In genomic region chr4:171378323-171378722, GRCh38 we compare ENCODE assay signal across 23 cellular contexts.
A peak's percentile ranks its signal among the peaks of the same experiment; 100 is the strongest.
DNase-seq lines count a peak whose midpoint lies in the region; ATAC-seq, FAIRE-seq and TF ChIP-seq lines count a peak whose summit lies in the region.
"Had no signal": no experiment of that assay in that cellular context is flagged by ENCODE, and none has a peak within 500 bp of the region (broad histone marks: within the 10 kb centered on the region; RNA-seq: fewer than 3 reads in every experiment).

No MANE protein-coding gene starts in this region.

- H2AFZ ChIP-seq in PC-3 (ENCODE audit: low read length) (no peak overlapping the region), neural cell (ENCODE audit: low read depth, low read length) (no peak overlapping the region)

- no peaks in the 10 kb centered on the region for H3K9me3 Mint-ChIP-seq in CD4-positive, alpha-beta T cell
- H3K9me3 Mint-ChIP-seq: IgD-negative memory B cell had no signal

- H3K27ac ChIP-seq in PC-3 (ENCODE audit: low read length): no peak overlapping the region
- H3K27ac ChIP-seq in brain microvascular endothelial cell: no peak overlapping the region
- peak overlapping the region; percentile 48 for H3K27ac ChIP-seq in neural cell (ENCODE audit: low read length)
- no peak overlapping the region for H3K27ac ChIP-seq in upper lobe of left lung
- H3K27ac ChIP-seq in CD4-positive, alpha-beta T cell (ENCODE audit: low read depth, low read length): no peak overlapping the region
- H3K27ac ChIP-seq: BLaER1, SK-N-MC had no signal

- H3F3A ChIP-seq in PC-3 (ENCODE audit: low read length, unreplicated experiment): no peaks in the 10 kb centered on the region
- peaks cover 4% of the 10 kb centered on the region for H3F3A ChIP-seq in neural cell (ENCODE audit: insufficient read depth, low read length, poor library complexity, severe bottlenecking)

- H3K27me3 Mint-ChIP-seq in CD4-positive, alpha-beta T cell: no peaks in the 10 kb centered on the region
- H3K27me3 Mint-ChIP-seq: CD8-positive, alpha-beta memory T cell; IgD-negative memory B cell had no signal

- H3K27ac Mint-ChIP-seq in CD4-positive, alpha-beta T cell: no peak overlapping the region
- H3K27ac Mint-ChIP-seq: CD8-positive, alpha-beta memory T cell; IgD-negative memory B cell had no signal

- in situ Hi-C loops in brain microvascular endothelial cell (cut with HindIII; ENCODE audit: low pct_ligation_motif_present, low sequenced_read_pairs): no loop called here

- H3K4me1 Mint-ChIP-seq in CD4-positive, alpha-beta T cell (ENCODE audit: low read depth): no peaks in the 10 kb centered on the region
- H3K4me1 Mint-ChIP-seq: CD8-positive, alpha-beta memory T cell; IgD-negative memory B cell had no signal

- TF ChIP-seq POLR2A in upper lobe of left lung (IDR thresholded peaks at IDR 0.05): no peak

- H3K4me3 Mint-ChIP-seq in CD4-positive, alpha-beta T cell: no peak overlapping the region
- H3K4me3 Mint-ChIP-seq: CD8-positive, alpha-beta memory T cell; IgD-negative memory B cell had no signal

- no peak for TF ChIP-seq RAD21 in neural cell (conservative IDR thresholded peaks at IDR 0.05)

- FAIRE-seq in D721Med (lab: Jason Lieb, UNC): peak; percentile 35
- FAIRE-seq: A204.1, GM12892, HTR-8/SVneo had no signal

- H3K4me3 ChIP-seq in PC-3 (ENCODE audit: low read length) (no peak overlapping the region), brain microvascular endothelial cell (ENCODE audit: low read depth, low read length) (no peak overlapping the region), neural cell (ENCODE audit: low read length) (peak overlapping the region; percentile 22), upper lobe of left lung (no peak overlapping the region)
- H3K4me3 ChIP-seq: BLaER1, SK-N-MC had no signal

- CTCF ChIA-PET in PC-3 (lab: Charles Lee): interaction anchor here (0.6 kb wide), 1 partner anchor 58 kb away, joined by 3 read pairs; no protein-coding TSS in a partner anchor
- CTCF ChIA-PET in CD4-positive, alpha-beta T cell (lab: Charles Lee): no interaction called here

- intact Hi-C loops in PC-3 (cut with micrococcal nuclease): no loop called here
- intact Hi-C loops in CD4-positive, alpha-beta T cell (cut with DNase I, micrococcal nuclease): no loop called here

- no peaks in the 10 kb centered on the region for H3K27me3 ChIP-seq in PC-3 (ENCODE audit: low read length)
- H3K27me3 ChIP-seq in brain microvascular endothelial cell (replicated peaks): no peaks in the 10 kb centered on the region
- H3K27me3 ChIP-seq in neural cell (ENCODE audit: insufficient read depth, low read depth, low read length): no peaks in the 10 kb centered on the region
- no peaks in the 10 kb centered on the region for H3K27me3 ChIP-seq in upper lobe of left lung
- no peaks in the 10 kb centered on the region for H3K27me3 ChIP-seq in CD4-positive, alpha-beta T cell (ENCODE audit: control insufficient read depth, insufficient read depth, low read length)
- H3K27me3 ChIP-seq: BLaER1 had no signal

- no peak overlapping the region for H3K4me2 ChIP-seq in PC-3 (ENCODE audit: low read length)
- H3K4me2 ChIP-seq in neural cell (ENCODE audit: low read length): no peak overlapping the region
- H3K4me2 ChIP-seq: BLaER1 had no signal

- H4K20me1 ChIP-seq in PC-3 (ENCODE audit: low read length): no peaks in the 10 kb centered on the region
- H4K20me1 ChIP-seq in neural cell (ENCODE audit: insufficient read depth): no peaks in the 10 kb centered on the region
- H4K20me1 ChIP-seq: BLaER1 had no signal

- H3K9me3 ChIP-seq in PC-3 (ENCODE audit: low read length) (no peaks in the 10 kb centered on the region), neural cell (ENCODE audit: low read length) (no peaks in the 10 kb centered on the region), upper lobe of left lung (no peaks in the 10 kb centered on the region)
- H3K9me3 ChIP-seq in CD4-positive, alpha-beta T cell (ENCODE audit: control insufficient read depth, low read length): no peaks in the 10 kb centered on the region
- H3K9me3 ChIP-seq: BLaER1 had no signal

- TF ChIP-seq EP300 in neural cell (conservative IDR thresholded peaks at IDR 0.05; ENCODE audit: poor library complexity, severe bottlenecking) (peak; percentile 91), upper lobe of left lung (IDR thresholded peaks at IDR 0.05) (no peak)

- no TSS peak for BruUV-seq in PC-3 (replicated peaks; lab: Mats Ljungman, UMichigan)

- H3K4me1 ChIP-seq in PC-3 (ENCODE audit: insufficient read depth, low read length): no peaks in the 10 kb centered on the region
- H3K4me1 ChIP-seq in upper lobe of left lung: no peaks in the 10 kb centered on the region
- H3K4me1 ChIP-seq: BLaER1 had no signal

- H3K9me2 ChIP-seq in PC-3 (replicated peaks; ENCODE audit: low read length) (no peaks in the 10 kb centered on the region), neural cell (ENCODE audit: insufficient read depth, low read length) (no peaks in the 10 kb centered on the region)

- H3K36me3 ChIP-seq in PC-3 (ENCODE audit: low read depth, low read length) (no peaks in the 10 kb centered on the region), brain microvascular endothelial cell (replicated peaks) (no peaks in the 10 kb centered on the region), neural cell (ENCODE audit: insufficient read depth, low read length) (no peaks in the 10 kb centered on the region), upper lobe of left lung (no peaks in the 10 kb centered on the region)
- H3K36me3 ChIP-seq: BLaER1 had no signal

- no peaks in the 10 kb centered on the region for H3K36me3 Mint-ChIP-seq in CD4-positive, alpha-beta T cell (ENCODE audit: low read depth)
- H3K36me3 Mint-ChIP-seq: CD8-positive, alpha-beta memory T cell; IgD-negative memory B cell had no signal

- POLR2A ChIA-PET in PC-3 (lab: Charles Lee; ENCODE audit: unreplicated experiment): no interaction called here
- POLR2A ChIA-PET in CD4-positive, alpha-beta T cell (lab: Charles Lee): no interaction called here

- no peak for TF ChIP-seq CTCF in D721Med (IDR thresholded peaks at IDR 0.05; ENCODE audit: insufficient read depth, missing control alignments)
- no peak for TF ChIP-seq CTCF in PC-3 (conservative IDR thresholded peaks at IDR 0.05; ENCODE audit: low read depth, low read length)
- TF ChIP-seq CTCF in brain microvascular endothelial cell (IDR thresholded peaks at IDR 0.05; ENCODE audit: low read depth, low read length, missing control alignments): no peak
- no peak for TF ChIP-seq CTCF in neural cell (IDR thresholded peaks at IDR 0.05; ENCODE audit: poor library complexity, severe bottlenecking)
- no peak for TF ChIP-seq CTCF in upper lobe of left lung (IDR thresholded peaks at IDR 0.05)
- TF ChIP-seq CTCF in CD4-positive, alpha-beta T cell (IDR thresholded peaks at IDR 0.05): no peak

- DNase-seq in D721Med (ENCODE audit: insufficient read length, low spot score) (no peak), PC-3 (peak; percentile 16), brain microvascular endothelial cell (peak; percentile 23), upper lobe of left lung (no peak)
- DNase-seq in activated effector memory CD4-positive, alpha-beta T cell treated with anti-CD3 and anti-CD28 coated beads, Interleukin-2, amount 50 U/mL, for 16 hours: no peak
- DNase-seq in stimulated activated CD4-positive, alpha-beta T cell treated with anti-CD3 and anti-CD28 coated beads, Interleukin-4, amount 100 ng/mL, for 1 hour: no peak
- no peak for DNase-seq in CD4-positive, alpha-beta T cell
- DNase-seq: CD8-positive, alpha-beta memory T cell; DND-41; GF-D8; H7; NCI-H1417 treated with DMSO at 0.1 percent for 48 hours; NCI-H1930; NCI-H2171 treated with DMSO at 0.1 percent for 48 hours; NCI-H446 treated with DMSO at 0.1 percent for 48 hours; OCI-M1 had no signal

- no peak for ATAC-seq in PC-3
- ATAC-seq in upper lobe of left lung (ENCODE audit: low FRiP score in 2 of 2): no peak
- ATAC-seq in CD4-positive, alpha-beta T cell (ENCODE audit: poor library complexity): no peak

- H3K9ac ChIP-seq in PC-3 (ENCODE audit: low read length): no peak overlapping the region
- no peak overlapping the region for H3K9ac ChIP-seq in neural cell (ENCODE audit: low read length)
- H3K9ac ChIP-seq: BLaER1 had no signal

- no peaks in the 10 kb centered on the region for H3K79me2 ChIP-seq in PC-3 (ENCODE audit: low read length)
- H3K79me2 ChIP-seq in neural cell (replicated peaks; ENCODE audit: insufficient read depth, low read length): no peaks in the 10 kb centered on the region

TF ChIP-seq in neural cell, 6 proteins besides CTCF, POLR2A, EP300 and RAD21:
- TF ChIP-seq REST (IDR thresholded peaks at IDR 0.05; ENCODE audit: borderline replicate concordance) (peak; percentile 99), POLR2AphosphoS5 (IDR thresholded peaks at IDR 0.05) (peak; percentile 78), SMC3 (conservative IDR thresholded peaks at IDR 0.05; ENCODE audit: poor library complexity) (no peak)

Comparison
In these comparisons a context has a peak if more than half of its experiments do, and no peak if none do; other contexts are left out.
1. DNase-seq: peak in PC-3 (single experiment) and brain microvascular endothelial cell (single experiment); none in D721Med (single experiment), upper lobe of left lung (0 of 2), activated effector memory CD4-positive, alpha-beta T cell treated with anti-CD3 and anti-CD28 coated beads, Interleukin-2, amount 50 U/mL, for 16 hours (single experiment), stimulated activated CD4-positive, alpha-beta T cell treated with anti-CD3 and anti-CD28 coated beads, Interleukin-4, amount 100 ng/mL, for 1 hour (single experiment) and CD4-positive, alpha-beta T cell (0 of 10).